9 cellular contexts compared by ENCODE assay signal in genomic region chr14:101706509-101707284, GRCh38. TPM values are rescaled to one million over a fixed set of nuclear protein-coding genes. Genes with fewer than 3 reads are reported as not detected.
DNase-seq lines count a peak whose midpoint lies in the region; ATAC-seq, FAIRE-seq and TF ChIP-seq lines count a peak whose summit lies in the region.
"Had no signal": no experiment of that assay in that cellular context is flagged by ENCODE, and none has a peak within 500 bp of the region (broad histone marks: within the 10 kb centered on the region; RNA-seq: fewer than 3 reads in every experiment).

No MANE protein-coding gene starts in this region.

- in situ Hi-C loops in GM12878 (cut with MboI), result no loop called here

- intact Hi-C loops in GM12878 (cut with micrococcal nuclease; ENCODE audit: unreplicated experiment), result loop anchor here (1.0 to 10.0 kb wide), 5 partner anchors 64 to 608 kb away; partner anchors contain the start of gene ZNF839

- H3K9ac ChIP-seq in GM12878 (ENCODE audit: control insufficient read depth, insufficient read depth, low read length), result no peak overlapping the region
- H3K9ac ChIP-seq in mesenchymal stem cell (ENCODE audit: low read length), result peak overlapping the region; percentile 43

- peak overlapping the region; percentile 54 to 83 for H3K18ac ChIP-seq in mesenchymal stem cell (ENCODE audit: low read depth in 1 of 2, low read length in 2 of 2)

- H3K4me3 ChIP-seq in GM12878, result no peak overlapping the region
- no peak overlapping the region for H3K4me3 ChIP-seq in mesenchymal stem cell (ENCODE audit: insufficient read depth in 1 of 2, low read depth in 1 of 2, low read length in 2 of 2)
- peak overlapping the region in 1 of 4 donors; percentile 53 for H3K4me3 ChIP-seq in tibial nerve
- H3K4me3 ChIP-seq: mucosa of descending colon had no signal

- TF ChIP-seq CTCF in GM12878 (IDR thresholded peaks at IDR 0.05 in 2 of 3, conservative IDR thresholded peaks at IDR 0.05 in 1 of 3; ENCODE audit: control insufficient read depth in 2 of 3, extremely low read depth in 1 of 3, insufficient read depth in 1 of 3, low read depth in 3 of 3, low read length in 3 of 3), result no peak
- no peak for TF ChIP-seq CTCF in tibial nerve (IDR thresholded peaks at IDR 0.05)

- H3K4me3 Mint-ChIP-seq in activated T-cell treated with anti-CD3 and anti-CD28 coated beads, Interleukin-2, amount 50 U/mL, for 24 hours, result peak overlapping the region; percentile 15

- SMC1A ChIA-PET in GM12878 (lab: Charles Lee; ENCODE audit: uncharacterized antibody, unreplicated experiment), result interaction anchor here (0.6 to 2.8 kb wide), 19 partner anchors 9 to 399 kb away, joined by 3 to 20 read pairs (median 4); no protein-coding TSS in a partner anchor

- H3K27ac Mint-ChIP-seq in activated T-cell treated with anti-CD3 and anti-CD28 coated beads, Interleukin-2, amount 50 U/mL, for 24 hours, result peak overlapping the region; percentile 88

- H3K27ac ChIP-seq in GM12878 (ENCODE audit: control insufficient read depth, insufficient read depth) (no peak overlapping the region), mesenchymal stem cell (ENCODE audit: low read length, poor library complexity, severe bottlenecking) (no peak overlapping the region), tibial nerve (peak overlapping the region; percentile 66 to 87 (median 82))

- WGBS in GM12878 (ENCODE audit: insufficient coverage, insufficient replicate concordance, low lambda C conversion rate, missing lambda C conversion rate), result 69% methylated on average over 21 of the region's 22 CpGs
- WGBS in mesenchymal stem cell, result 81% methylated on average over 22 of the region's 22 CpGs
- WGBS in tibial nerve, 2 donors, result 68 to 71% methylated on average over 14 to 19 of the region's 22 CpGs

- H2BK12ac ChIP-seq in mesenchymal stem cell (ENCODE audit: low read length in 2 of 2), result peak overlapping the region in 1 of 2 experiments; percentile 76

- no peaks in the 10 kb centered on the region for H3K36me3 Mint-ChIP-seq in activated T-cell treated with anti-CD3 and anti-CD28 coated beads, Interleukin-2, amount 50 U/mL, for 24 hours (ENCODE audit: low read depth)

- H3K27me3 Mint-ChIP-seq in activated T-cell treated with anti-CD3 and anti-CD28 coated beads, Interleukin-2, amount 50 U/mL, for 24 hours, result no peaks in the 10 kb centered on the region

- RAD21 ChIA-PET in GM12878 (lab: Charles Lee; ENCODE audit: unreplicated experiment), result interaction anchor here (0.5 to 3.6 kb wide), 17 partner anchors 12 to 391 kb away, joined by 3 to 17 read pairs (median 4); no protein-coding TSS in a partner anchor

- ATAC-seq in GM12878 (no peak; the same call in 2 of the 3 replicates), HG02571 (IDR thresholded peaks at IDR 0.05; ENCODE audit: unreplicated experiment) (no peak)

- TF ChIP-seq RAD21 in GM12878 (IDR thresholded peaks at IDR 0.05; ENCODE audit: insufficient read depth, low read depth, low read length), result no peak

- no peak overlapping the region for H2BK120ac ChIP-seq in mesenchymal stem cell (ENCODE audit: low read depth, low read length)

- peak overlapping the region in 1 of 2 experiments; percentile 6 for H3K4ac ChIP-seq in mesenchymal stem cell (ENCODE audit: low read depth in 1 of 2, low read length in 2 of 2)

- H3K9me3 Mint-ChIP-seq in activated T-cell treated with anti-CD3 and anti-CD28 coated beads, Interleukin-2, amount 50 U/mL, for 24 hours, result no peaks in the 10 kb centered on the region

- FAIRE-seq in GM12878 (lab: Jason Lieb, UNC), result no peak

- CTCF ChIA-PET in GM12878 (lab: Yijun Ruan, JAX), result interaction anchor here (0.5 to 3.2 kb wide), 42 partner anchors 10 to 608 kb away, joined by 3 to 19 read pairs (median 4); partner anchors contain the start of gene DYNC1H1

- no peak overlapping the region for H2BK5ac ChIP-seq in mesenchymal stem cell (ENCODE audit: low read depth, low read length, poor library complexity, severe bottlenecking)

- peak overlapping the region; percentile 92 for H4K91ac ChIP-seq in mesenchymal stem cell (ENCODE audit: low read length)

- peak overlapping the region; percentile 34 for H2AK5ac ChIP-seq in mesenchymal stem cell (ENCODE audit: low read length, severe bottlenecking)

- peak overlapping the region; percentile 26 for H2BK15ac ChIP-seq in mesenchymal stem cell (ENCODE audit: low read depth, poor library complexity, severe bottlenecking)

- no peak for TF ChIP-seq EP300 in GM12878 (IDR thresholded peaks at IDR 0.05; ENCODE audit: borderline replicate concordance in 1 of 2, control insufficient read depth in 1 of 2, low read depth in 2 of 2, low read length in 2 of 2)
- TF ChIP-seq EP300 in tibial nerve (IDR thresholded peaks at IDR 0.05), result no peak

- TF ChIP-seq POLR2A in GM12878 (IDR thresholded peaks at IDR 0.05; ENCODE audit: low read depth, low read length) (no peak), tibial nerve (IDR thresholded peaks at IDR 0.05) (no peak)

- peaks cover 42% of the 10 kb centered on the region for H3K4me1 Mint-ChIP-seq in activated T-cell treated with anti-CD3 and anti-CD28 coated beads, Interleukin-2, amount 50 U/mL, for 24 hours (ENCODE audit: low read depth)

- no peaks in the 10 kb centered on the region for H3K79me1 ChIP-seq in mesenchymal stem cell (replicated peaks; ENCODE audit: low read length, poor library complexity, severe bottlenecking)

- no peak for DNase-seq in activated T-cell treated with anti-CD3 and anti-CD28 coated beads, Interleukin-2, amount 50 U/mL, for 24 hours
- DNase-seq in activated T-cell treated with anti-CD3 and anti-CD28 coated beads for 4 hours (no peak), GM12878 (ENCODE audit: low read depth, low spot score) (no peak), mesenchymal stem cell (no peak), tibial nerve (ENCODE audit: low spot score in 2 of 2) (no peak), Kasumi-1 (lab: John Stamatoyannopoulos, UW) (no peak), SHP77 treated with DMSO at 0.1 percent for 48 hours (lab: John Stamatoyannopoulos, UW) (no peak)

- H3K4me2 ChIP-seq in GM12878 (ENCODE audit: control insufficient read depth, insufficient read depth), result no peak overlapping the region
- H3K4me2 ChIP-seq in mesenchymal stem cell (ENCODE audit: low read length, poor library complexity, severe bottlenecking), result no peak overlapping the region

- no peaks in the 10 kb centered on the region for H3K36me3 ChIP-seq in GM12878 (ENCODE audit: control insufficient read depth in 2 of 2, insufficient read depth in 2 of 2, low read length in 1 of 2)
- H3K36me3 ChIP-seq in mesenchymal stem cell (ENCODE audit: control insufficient read depth in 1 of 2, insufficient read depth in 2 of 2, low read depth in 1 of 2, low read length in 2 of 2), result no peaks in the 10 kb centered on the region
- H3K36me3 ChIP-seq in tibial nerve, result no peaks in the 10 kb centered on the region

- no peak overlapping the region for H3K23ac ChIP-seq in mesenchymal stem cell (ENCODE audit: low read length in 2 of 2)

- no peaks in the 10 kb centered on the region for H4K20me1 ChIP-seq in GM12878 (ENCODE audit: control insufficient read depth, insufficient read depth)

- H3K14ac ChIP-seq in mesenchymal stem cell (ENCODE audit: low read length in 2 of 2), result peak overlapping the region in 1 of 2 experiments; percentile 61

- H3K79me2 ChIP-seq in GM12878 (ENCODE audit: control insufficient read depth, insufficient read depth, low read length), result no peaks in the 10 kb centered on the region

- H3K9me3 ChIP-seq in GM12878 (replicated peaks; ENCODE audit: control insufficient read depth, insufficient read depth, low read length) (no peaks in the 10 kb centered on the region), mesenchymal stem cell (ENCODE audit: control insufficient read depth, low read length) (no peaks in the 10 kb centered on the region), tibial nerve (no peaks in the 10 kb centered on the region)
- H3K9me3 ChIP-seq: mucosa of descending colon had no signal

- no TSS peak for BruUV-seq in GM12878 (replicated peaks; lab: Mats Ljungman, UMichigan)

- H4K8ac ChIP-seq in mesenchymal stem cell (ENCODE audit: low read length), result peak overlapping the region; percentile 67

- POLR2A ChIA-PET in GM12878 (lab: Charles Lee), result interaction anchor here (0.6 kb wide), 1 partner anchor 381 kb away, joined by 5 read pairs; no protein-coding TSS in a partner anchor

- no peaks in the 10 kb centered on the region; a peak in 2 of 4 replicates for H3K27me3 ChIP-seq in GM12878 (replicated peaks in 1 of 2; ENCODE audit: control insufficient read depth in 2 of 2, insufficient read depth in 2 of 2, low read length in 1 of 2)
- H3K27me3 ChIP-seq in mesenchymal stem cell (ENCODE audit: control insufficient read depth in 1 of 2, insufficient read depth in 1 of 2, low read length in 2 of 2), result peaks cover 6 to 35% of the 10 kb centered on the region in 2 experiments
- H3K27me3 ChIP-seq in tibial nerve, result no peaks in the 10 kb centered on the region

- H2AFZ ChIP-seq in GM12878 (ENCODE audit: control insufficient read depth, low read depth, low read length), result peak overlapping the region; percentile 75
- peak overlapping the region; percentile 83 for H2AFZ ChIP-seq in mesenchymal stem cell (ENCODE audit: low read depth, low read length)

- peaks cover 14% of the 10 kb centered on the region for H3K4me1 ChIP-seq in GM12878 (ENCODE audit: control insufficient read depth, insufficient read depth, low read length)
- H3K4me1 ChIP-seq in mesenchymal stem cell (ENCODE audit: control insufficient read depth, insufficient read depth, low read depth, low read length), result peaks cover 12% of the 10 kb centered on the region
- H3K4me1 ChIP-seq in tibial nerve, result peaks cover 0 to 26% (median 16%) of the 10 kb centered on the region in 4 donors

TF ChIP-seq in GM12878, 131 proteins besides CTCF, POLR2A, EP300 and RAD21:
- no peak for TF ChIP-seq LARP7 (IDR thresholded peaks at IDR 0.05)

RNA-seq across cellular contexts. Expression of gene PPP2R5C, which starts 54.8 kb away (rescaled TPM):
- total RNA-seq in GM12878 (2013; cell fraction: nucleolus; rRNA removed), result 233 and 280 TPM in 2 replicates
- 106 and 118 TPM in 2 replicates for total RNA-seq in GM12878 (2014; rRNA removed)
- total RNA-seq in GM12878 (2014; rRNA removed; fragmentation: Illumina TruSeq; extraction: Trizol), result 133 and 135 TPM in 2 replicates
- total RNA-seq in GM12878 (2021), result 141 and 144 TPM in 2 replicates
- polyA plus RNA-seq in GM12878 (2011; ENCODE audit: low read depth), result 130 TPM
- polyA plus RNA-seq in GM12878 (2011; rRNA removed), result 132 and 194 TPM in 2 replicates
- 61.5 and 81.4 TPM in 2 replicates for polyA plus RNA-seq in GM12878 (2011; cell fraction: cytosol; rRNA removed)
- polyA plus RNA-seq in GM12878 (2011; cell fraction: nucleus; rRNA removed), result 66.5 and 68.6 TPM in 2 replicates
- 92.9 and 105 TPM in 2 replicates for polyA plus RNA-seq in GM12878 (2012)
- 145 and 187 TPM in 2 replicates for polyA plus RNA-seq in GM12878 (2014; fragmentation: Illumina TruSeq; extraction: Trizol)
- polyA plus RNA-seq in GM12878 (2014; fragmentation: Nextera tagmentation; extraction: Ambion mirVana), result 100 to 1,000 TPM; 190 to 199 TPM
- polyA plus RNA-seq in GM12878 (2014; rRNA removed), result 93.1 and 111 TPM in 2 replicates
- polyA plus RNA-seq in GM12878 (2016; fragmentation: Nextera tagmentation; extraction: Ambion mirVana), result 100 to 1,000 TPM; 167 to 168 TPM
- polyA minus RNA-seq in GM12878 (2011; rRNA and poly(A)+ RNA removed), result 135 and 229 TPM in 2 replicates
- polyA minus RNA-seq in GM12878 (2011; cell fraction: cytosol; rRNA and poly(A)+ RNA removed), result 53.3 and 71.7 TPM in 2 replicates
- 71.0 and 107 TPM in 2 replicates for polyA minus RNA-seq in GM12878 (2011; cell fraction: nucleus; rRNA and poly(A)+ RNA removed)
- 131 TPM for polyA plus RNA-seq in mesenchymal stem cell (2013, experiment 1 of 2)
- 141 TPM for polyA plus RNA-seq in mesenchymal stem cell (2013, experiment 2 of 2)
- total RNA-seq in tibial nerve, result 100 to 1,000 TPM in 1 of 4 donors, 10 to 100 TPM in 3; 63.3 to 113 (median 75.9) TPM

Comparison
In these comparisons a context has a peak if more than half of its experiments do, and no peak if none do; other contexts are left out.
1. H3K27ac ChIP-seq: peak in tibial nerve (4 of 4); none in GM12878 (single experiment) and mesenchymal stem cell (single experiment).